Comparison of ENCODE assay signal across 1 cellular context in the genomic region with DNA sequence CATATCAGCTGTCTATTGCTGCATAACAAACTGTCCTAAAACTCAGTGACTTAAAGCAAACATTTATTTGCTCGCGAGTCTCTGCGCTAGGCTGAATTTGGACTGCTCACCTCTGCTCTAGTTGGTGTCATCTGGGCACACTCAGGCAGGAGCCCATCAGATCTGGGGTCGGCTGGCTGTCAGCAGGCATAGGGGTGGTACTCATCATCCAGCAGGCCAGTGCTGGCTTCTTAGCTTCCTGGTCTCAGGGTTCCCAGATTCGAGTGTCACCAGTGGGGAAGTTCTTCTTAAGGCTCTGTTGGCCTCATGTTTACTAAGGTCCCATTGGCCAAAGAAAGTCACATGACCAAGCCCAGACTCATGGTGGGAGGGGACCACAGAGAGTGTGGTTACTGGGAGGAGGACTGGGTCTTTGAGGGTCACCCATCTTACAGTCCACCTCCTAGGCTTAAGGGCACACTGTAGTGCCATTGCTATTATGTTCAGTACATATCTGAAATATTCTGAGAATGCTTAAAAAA.
TF ChIP-seq lines count a peak whose summit lies in the region.

No MANE protein-coding gene starts in this region.

TF ChIP-seq in A549, 52 proteins besides CTCF, POLR2A, EP300 and RAD21 (continued from another document):
- TF ChIP-seq, protein P1, sequence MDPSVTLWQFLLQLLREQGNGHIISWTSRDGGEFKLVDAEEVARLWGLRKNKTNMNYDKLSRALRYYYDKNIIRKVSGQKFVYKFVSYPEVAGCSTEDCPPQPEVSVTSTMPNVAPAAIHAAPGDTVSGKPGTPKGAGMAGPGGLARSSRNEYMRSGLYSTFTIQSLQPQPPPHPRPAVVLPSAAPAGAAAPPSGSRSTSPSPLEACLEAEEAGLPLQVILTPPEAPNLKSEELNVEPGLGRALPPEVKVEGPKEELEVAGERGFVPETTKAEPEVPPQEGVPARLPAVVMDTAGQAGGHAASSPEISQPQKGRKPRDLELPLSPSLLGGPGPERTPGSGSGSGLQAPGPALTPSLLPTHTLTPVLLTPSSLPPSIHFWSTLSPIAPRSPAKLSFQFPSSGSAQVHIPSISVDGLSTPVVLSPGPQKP (IDR thresholded peaks at IDR 0.05; ENCODE audit: low read depth, low read length): no peak
